ENCODE assay signal across 23 cellular contexts in genomic region chr4:140448162-140448561, GRCh38. TPM values are rescaled to one million over a fixed set of nuclear protein-coding genes. Genes with fewer than 3 reads are reported as not detected.
DNase-seq lines count a peak whose midpoint lies in the region; ATAC-seq, FAIRE-seq and TF ChIP-seq lines count a peak whose summit lies in the region.
"Had no signal": no experiment of that assay in that cellular context is flagged by ENCODE, and none has a peak within 500 bp of the region (broad histone marks: within the 10 kb centered on the region; RNA-seq: fewer than 3 reads in every experiment).

No MANE protein-coding gene starts in this region.

- no peak for TF ChIP-seq RAD21 in A549 (conservative IDR thresholded peaks at IDR 0.05 in 1 of 2, IDR thresholded peaks at IDR 0.05 in 1 of 2)

- no peaks in the 10 kb centered on the region for H3K36me3 Mint-ChIP-seq in activated naive CD8-positive, alpha-beta T cell treated with anti-CD3 and anti-CD28 coated beads, Interleukin-2, amount 50 U/mL, for 24 hours (ENCODE audit: low read depth)
- H3K36me3 Mint-ChIP-seq: CD8-positive, alpha-beta T cell had no signal

- H3K4me3 ChIP-seq in A549 = no peak overlapping the region
- H3K4me3 ChIP-seq: K562 had no signal

- TF ChIP-seq EP300 in A549 (IDR thresholded peaks at IDR 0.05) = no peak

- H3K9me3 ChIP-seq in A549 = no peaks in the 10 kb centered on the region
- H3K9me3 ChIP-seq: Caco-2 had no signal

- H3K4me3 Mint-ChIP-seq in activated naive CD8-positive, alpha-beta T cell treated with anti-CD3 and anti-CD28 coated beads, Interleukin-2, amount 50 U/mL, for 24 hours = no peak overlapping the region
- H3K4me3 Mint-ChIP-seq: CD8-positive, alpha-beta T cell had no signal

- ATAC-seq in A549 (peak in 1 of 2 experiments; percentile 73; a peak in 3 of 6 replicates), GM19023 (IDR thresholded peaks at IDR 0.05; ENCODE audit: unreplicated experiment) (no peak)
- ATAC-seq in activated naive CD8-positive, alpha-beta T cell treated with anti-CD3 and anti-CD28 coated beads, Interleukin-2, amount 50 U/mL, for 24 hours = no peak
- ATAC-seq: CD8-positive, alpha-beta T cell; K562 had no signal

- H3K4me1 ChIP-seq in A549 = peaks cover 10% of the 10 kb centered on the region; the same call in 2 of the 3 replicates
- H3K4me1 ChIP-seq: Caco-2 had no signal

- no peak for TF ChIP-seq POLR2A in A549 (IDR thresholded peaks at IDR 0.05; ENCODE audit: low read length)

- no peak overlapping the region for H3K27ac Mint-ChIP-seq in activated naive CD8-positive, alpha-beta T cell treated with anti-CD3 and anti-CD28 coated beads, Interleukin-2, amount 50 U/mL, for 24 hours
- H3K27ac Mint-ChIP-seq: CD8-positive, alpha-beta T cell had no signal

- DNase-seq in A549 (ENCODE audit: low read depth in 1 of 2, low spot score in 1 of 2) (peak in 1 of 2 experiments; percentile 16), DMS53 treated with DMSO at 0.1 percent for 48 hours (lab: John Stamatoyannopoulos, UW; ENCODE audit: unreplicated experiment) (peak; percentile 21), NCI-H69 (lab: John Stamatoyannopoulos, UW) (peak; percentile 26), fibroblast of peridontal ligament (ENCODE audit: extremely low read depth) (peak; percentile 9), NCI-H774 (lab: John Stamatoyannopoulos, UW) (no peak)
- DNase-seq in activated naive CD8-positive, alpha-beta T cell treated with anti-CD3 and anti-CD28 coated beads, Interleukin-2, amount 50 U/mL, for 24 hours = no peak
- DNase-seq: C1 segment of cervical spinal cord; Caco-2; CD8-positive, alpha-beta T cell; DMS 273 treated with DMSO at 0.1 percent for 48 hours; DND-41; GOT3; HCEC 1CT; Kasumi-1; MM.1S; NCI-H2171; NCI-H510A treated with DMSO at 0.1 percent for 48 hours; Right ventricle myocardium superior; RPMI8226; T-helper 1 cell had no signal

- TF ChIP-seq CTCF in A549 (IDR thresholded peaks at IDR 0.05) = no peak

- H3K27ac ChIP-seq in A549 = no peak overlapping the region

- FAIRE-seq in A549 (lab: Jason Lieb, UNC) = no peak
- FAIRE-seq: HTR-8/SVneo, K562 had no signal

- WGBS in A549 (ENCODE audit: missing lambda C conversion rate) = 1% methylated on average over 3 of the region's 3 CpGs

- POLR2A ChIA-PET in A549 (lab: Yijun Ruan, JAX) = no interaction called here

- H3K4me2 ChIP-seq in A549 = peak overlapping the region; percentile 46

- H3K9me3 Mint-ChIP-seq in activated naive CD8-positive, alpha-beta T cell treated with anti-CD3 and anti-CD28 coated beads, Interleukin-2, amount 50 U/mL, for 24 hours = no peaks in the 10 kb centered on the region
- H3K9me3 Mint-ChIP-seq: CD8-positive, alpha-beta T cell had no signal

- H3K4me1 Mint-ChIP-seq in activated naive CD8-positive, alpha-beta T cell treated with anti-CD3 and anti-CD28 coated beads, Interleukin-2, amount 50 U/mL, for 24 hours = no peaks in the 10 kb centered on the region

- H3K27me3 Mint-ChIP-seq in activated naive CD8-positive, alpha-beta T cell treated with anti-CD3 and anti-CD28 coated beads, Interleukin-2, amount 50 U/mL, for 24 hours = peaks cover 35% of the 10 kb centered on the region

- CTCF ChIA-PET in A549 (lab: Yijun Ruan, JAX) = no interaction called here

TF ChIP-seq in A549, 52 proteins besides CTCF, POLR2A, EP300 and RAD21:
- TF ChIP-seq FOSL2 (IDR thresholded peaks at IDR 0.05) = no peak
- TF ChIP-seq FOSL2 (CRISPR knock-in tag; IDR thresholded peaks at IDR 0.05) = peak; percentile 32; the same call in 1 of the 2 replicates
- TF ChIP-seq JUNB (IDR thresholded peaks at IDR 0.05) = 0 out of 2 replicates have a peak, but pooled peaks have one; percentile 8
- no peak for TF ChIP-seq HOXB13 (CRISPR knock-in tag; IDR thresholded peaks at IDR 0.05; ENCODE audit: low read depth)
- no peak for TF ChIP-seq RARB (CRISPR knock-in tag; IDR thresholded peaks at IDR 0.05)
- TF ChIP-seq ZNF302 (CRISPR knock-in tag; IDR thresholded peaks at IDR 0.05) = no peak

RNA-seq across cellular contexts. Expression of gene CLGN, which starts 20.7 kb away (rescaled TPM):
- polyA plus RNA-seq in A549 (2011; rRNA removed) = 20.6 and 30.9 TPM in 2 replicates
- 0.60 and 0.78 TPM in 2 replicates for polyA plus RNA-seq in A549 (2012; cell fraction: cytosol; rRNA removed)
- 0.54 and 0.92 TPM in 2 replicates for polyA plus RNA-seq in A549 (2012; cell fraction: nucleus; rRNA removed)
- polyA plus RNA-seq in A549 (2017; fragmentation: RNase III; extraction: RNeasy Plus Mini Kit Qiagen cat#74134 plus additional on column Dnase treatment) = 8.3 to 8.9 TPM (median 8.4 TPM) in 3 replicates
- 1.9 and 2.2 TPM in 2 replicates for polyA minus RNA-seq in A549 (2011; rRNA and poly(A)+ RNA removed)

RNA-seq across cellular contexts. Expression of gene MGAT4D, which starts 49.9 kb away (rescaled TPM):
- polyA plus RNA-seq in A549 (2011; rRNA removed) (not detected in 2 replicates), A549 (2017; fragmentation: RNase III; extraction: RNeasy Plus Mini Kit Qiagen cat#74134 plus additional on column Dnase treatment) (not detected in 3 replicates)
- not detected in 2 replicates for polyA plus RNA-seq in A549 (2012; cell fraction: cytosol; rRNA removed)
- not detected in 2 replicates for polyA plus RNA-seq in A549 (2012; cell fraction: nucleus; rRNA removed)
- not detected in 2 replicates for polyA minus RNA-seq in A549 (2011; rRNA and poly(A)+ RNA removed)
- polyA plus RNA-seq: K562 had no signal

Comparison
In these comparisons a context has a peak if more than half of its experiments do, and no peak if none do; other contexts are left out.
1. DNase-seq: peak in DMS53 treated with DMSO at 0.1 percent for 48 hours (single experiment), NCI-H69 (single experiment) and fibroblast of peridontal ligament (single experiment); none in activated naive CD8-positive, alpha-beta T cell treated with anti-CD3 and anti-CD28 coated beads, Interleukin-2, amount 50 U/mL, for 24 hours (single experiment) and NCI-H774 (single experiment).